3 cellular contexts compared by ENCODE assay signal in genomic region chr20:53714524-53714923, GRCh38.
A peak's percentile ranks its signal among the peaks of the same experiment; 100 is the strongest.
TF ChIP-seq lines count a peak whose summit lies in the region.

No MANE protein-coding gene starts in this region.

TF ChIP-seq in HepG2, 621 proteins besides CTCF, POLR2A, EP300 and RAD21:
- TF ChIP-seq ELF3 (CRISPR knock-in tag; IDR thresholded peaks at IDR 0.05) (no peak), ADNP (CRISPR knock-in tag; IDR thresholded peaks at IDR 0.05) (peak; percentile 72; the same call in 1 of the 2 replicates), SP2 (CRISPR knock-in tag; IDR thresholded peaks at IDR 0.05) (no peak), ZNF768 (CRISPR knock-in tag; IDR thresholded peaks at IDR 0.05) (peak; percentile 61), ZNF629 (CRISPR knock-in tag; conservative IDR thresholded peaks at IDR 0.05) (peak; percentile 97), ZMYM3 (CRISPR knock-in tag; IDR thresholded peaks at IDR 0.05) (peak; percentile 85), KDM1A (CRISPR knock-in tag; IDR thresholded peaks at IDR 0.05) (peak; percentile 78; the same call in 1 of the 2 replicates), CHD4 (IDR thresholded peaks at IDR 0.05; ENCODE audit: borderline replicate concordance, low read length) (peak; percentile 94)

TF ChIP-seq in IMR-90, 13 proteins besides CTCF, POLR2A, EP300 and RAD21:
- TF ChIP-seq BHLHE40 (IDR thresholded peaks at IDR 0.05; ENCODE audit: low read depth, low read length) = no peak
- no peak for TF ChIP-seq ELK1 (IDR thresholded peaks at IDR 0.05; ENCODE audit: borderline replicate concordance, low read depth, low read length)
- TF ChIP-seq RFX5 (IDR thresholded peaks at IDR 0.05; ENCODE audit: low read depth, low read length) = no peak
- TF ChIP-seq MAZ (IDR thresholded peaks at IDR 0.05; ENCODE audit: borderline replicate concordance, low read depth, low read length) = no peak
- no peak for TF ChIP-seq NFE2L2 (IDR thresholded peaks at IDR 0.05; ENCODE audit: low read depth, low read length)
- TF ChIP-seq CEBPB (IDR thresholded peaks at IDR 0.05; ENCODE audit: low read depth, low read length) = no peak
- TF ChIP-seq MXI1 (IDR thresholded peaks at IDR 0.05; ENCODE audit: borderline replicate concordance, low read depth, low read length) = no peak
- TF ChIP-seq MAFK (IDR thresholded peaks at IDR 0.05; ENCODE audit: low read depth, low read length) = no peak
- no peak for TF ChIP-seq SMC3 (IDR thresholded peaks at IDR 0.05; ENCODE audit: low read depth, low read length)
- no peak for TF ChIP-seq CHD1 (IDR thresholded peaks at IDR 0.05; ENCODE audit: low read depth, low read length)
- TF ChIP-seq USF2 (IDR thresholded peaks at IDR 0.05; ENCODE audit: low read depth, low read length) = no peak
- no peak for TF ChIP-seq RCOR1 (IDR thresholded peaks at IDR 0.05; ENCODE audit: insufficient replicate concordance, low read length)
- TF ChIP-seq FOS (IDR thresholded peaks at IDR 0.05; ENCODE audit: low read depth, low read length) = no peak

TF ChIP-seq in K562, 482 proteins besides CTCF, POLR2A, EP300 and RAD21:
- TF ChIP-seq MAFF (IDR thresholded peaks at IDR 0.05; ENCODE audit: low read length) (no peak), MAX (CRISPR knock-in tag; IDR thresholded peaks at IDR 0.05) (no peak), TOE1 (IDR thresholded peaks at IDR 0.05; ENCODE audit: borderline replicate concordance) (no peak), TOE1 (CRISPR knock-in tag; IDR thresholded peaks at IDR 0.05; ENCODE audit: borderline replicate concordance, low read depth) (no peak), RCOR1 (IDR thresholded peaks at IDR 0.05; ENCODE audit: borderline replicate concordance in 1 of 2, low read depth in 2 of 2, low read length in 2 of 2) (peak in 1 of 2 experiments; percentile 77; a peak in 2 of 4 replicates), ARID3A (IDR thresholded peaks at IDR 0.05; ENCODE audit: borderline replicate concordance, low read depth, low read length) (no peak), NFIC (IDR thresholded peaks at IDR 0.05) (peak; percentile 38), ZMIZ1 (IDR thresholded peaks at IDR 0.05; ENCODE audit: low read depth in 2 of 2, low read length in 2 of 2) (no peak), HNRNPL (IDR thresholded peaks at IDR 0.05; ENCODE audit: low read depth, low read length) (no peak), ZNF75A (CRISPR knock-in tag; IDR thresholded peaks at IDR 0.05) (no peak), XRCC5 (IDR thresholded peaks at IDR 0.05; ENCODE audit: low read depth, low read length) (no peak), SMARCA5 (IDR thresholded peaks at IDR 0.05) (peak; percentile 83), ZBTB11 (CRISPR knock-in tag; IDR thresholded peaks at IDR 0.05) (peak in 1 of 3 experiments; percentile 96; a peak in 2 of 6 replicates), CHD4 (IDR thresholded peaks at IDR 0.05; ENCODE audit: insufficient read depth, insufficient replicate concordance, low read depth, low read length, poor library complexity, severe bottlenecking) (peak; percentile 77), ZNF316 (IDR thresholded peaks at IDR 0.05) (no peak), BCOR (IDR thresholded peaks at IDR 0.05) (peak; percentile 95), RBM25 (IDR thresholded peaks at IDR 0.05; ENCODE audit: low read depth, low read length, severe bottlenecking) (peak; percentile 96), ZNF444 (CRISPR knock-in tag; IDR thresholded peaks at IDR 0.05) (no peak), ADNP (tag; IDR thresholded peaks at IDR 0.05) (peak; percentile 89), KDM1A (IDR thresholded peaks at IDR 0.05) (peak; percentile 58 to 83), HDAC2 (IDR thresholded peaks at IDR 0.05) (peak; percentile 74; the same call in 1 of the 2 replicates), CBX1 (IDR thresholded peaks at IDR 0.05; ENCODE audit: low read depth) (peak; percentile 81; the same call in 1 of the 2 replicates)
TF ChIP-seq in K562: peak in this region for 11.
